Comparison of ENCODE assay signal across 2 cellular contexts in the genomic region with DNA sequence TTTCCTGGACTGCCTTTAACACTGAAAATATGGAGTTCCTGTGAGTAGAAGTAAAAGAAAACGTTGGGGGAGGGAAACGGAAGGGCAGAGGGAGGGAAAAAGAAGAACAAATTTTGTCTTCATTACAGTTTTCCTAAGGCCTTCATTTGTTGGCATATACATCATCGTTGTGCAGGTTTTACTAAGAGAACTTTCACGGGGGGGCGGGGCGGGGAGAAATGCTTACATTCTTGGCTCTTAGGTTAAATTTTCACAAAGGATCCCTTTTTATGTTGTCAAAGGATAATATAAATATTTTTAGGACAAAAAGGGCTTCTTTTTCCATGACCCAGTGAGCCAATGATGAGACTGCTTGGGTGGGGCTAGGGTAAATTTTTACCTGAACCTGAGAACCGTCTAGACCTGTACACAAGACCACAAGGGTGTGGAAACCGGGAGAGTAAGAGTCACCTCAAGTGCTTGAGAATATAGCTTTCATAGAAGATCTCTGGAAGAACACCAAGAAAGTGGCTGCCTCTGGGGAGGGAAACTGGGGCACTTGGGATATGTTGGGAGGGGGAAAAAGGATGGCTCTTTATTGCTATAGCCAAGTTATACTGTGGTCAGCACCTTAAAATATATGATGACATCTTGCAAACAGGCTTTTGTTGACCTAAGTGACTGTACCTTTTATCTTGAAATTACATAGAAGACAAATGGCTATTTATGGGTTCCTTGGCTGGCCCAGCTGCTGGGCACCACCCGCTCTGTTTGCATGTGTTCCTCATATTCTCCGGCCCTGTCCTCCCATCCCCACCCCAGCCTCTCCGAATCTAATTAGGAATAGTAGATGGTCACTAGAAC.
TF ChIP-seq lines count a peak whose summit lies in the region.

No MANE protein-coding gene starts in this region.

TF ChIP-seq in K562, 482 proteins besides CTCF, POLR2A, EP300 and RAD21 (continues in another document):
- TF ChIP-seq ZNF316 (IDR thresholded peaks at IDR 0.05) (peak; percentile 43), JUND (IDR thresholded peaks at IDR 0.05; ENCODE audit: borderline replicate concordance, low read depth, low read length) (peak; percentile 23; the same call in 1 of the 2 replicates), JUND (tag; IDR thresholded peaks at IDR 0.05; ENCODE audit: borderline replicate concordance, low read depth, low read length) (peak; percentile 59; the same call in 2 of the 3 replicates), MEF2A (IDR thresholded peaks at IDR 0.05; ENCODE audit: control insufficient read depth, low read depth, low read length) (peak; percentile 79; the same call in 1 of the 2 replicates), MAFF (IDR thresholded peaks at IDR 0.05; ENCODE audit: low read length) (no peak), SIX5 (IDR thresholded peaks at IDR 0.05; ENCODE audit: borderline replicate concordance in 1 of 2, insufficient read depth in 1 of 2, low read depth in 1 of 2, low read length in 2 of 2) (no peak), STAT5A (IDR thresholded peaks at IDR 0.05; ENCODE audit: borderline replicate concordance, low read length) (no peak), SP1 (CRISPR knock-in tag; IDR thresholded peaks at IDR 0.05) (peak; percentile 26; the same call in 1 of the 2 replicates), ZKSCAN1 (IDR thresholded peaks at IDR 0.05; ENCODE audit: low read depth, low read length) (no peak), RNF2 (IDR thresholded peaks at IDR 0.05) (no peak), ZNF445 (CRISPR knock-in tag; IDR thresholded peaks at IDR 0.05; ENCODE audit: low read depth) (no peak), NFIC (IDR thresholded peaks at IDR 0.05) (0 out of 2 replicates have a peak, but pooled peaks have one; percentile 5), GATAD2A (IDR thresholded peaks at IDR 0.05) (no peak), ZEB2 (IDR thresholded peaks at IDR 0.05) (0 out of 2 replicates have a peak, but pooled peaks have one; percentile 33), MTA2 (IDR thresholded peaks at IDR 0.05; ENCODE audit: low read depth) (no peak), MAZ (CRISPR knock-in tag; conservative IDR thresholded peaks at IDR 0.05 in 1 of 2, IDR thresholded peaks at IDR 0.05 in 1 of 2) (0 out of 4 replicates have a peak, but pooled peaks of 1 of the 2 experiments have one; percentile 23), FOXA3 (CRISPR knock-in tag; conservative IDR thresholded peaks at IDR 0.05 in 1 of 2, IDR thresholded peaks at IDR 0.05 in 1 of 2) (peak; percentile 63 to 71; a peak in 3 of 4 replicates), DPF2 (IDR thresholded peaks at IDR 0.05) (peak; percentile 43; the same call in 1 of the 2 replicates), TEAD4 (IDR thresholded peaks at IDR 0.05; ENCODE audit: low read length) (peak; percentile 41; the same call in 1 of the 2 replicates), TEAD4 (CRISPR knock-in tag; IDR thresholded peaks at IDR 0.05; ENCODE audit: borderline replicate concordance) (no peak), TCF3 (CRISPR knock-in tag; IDR thresholded peaks at IDR 0.05) (peak; percentile 45; the same call in 1 of the 2 replicates), ARID1B (IDR thresholded peaks at IDR 0.05) (peak; percentile 66), KLF10 (CRISPR knock-in tag; IDR thresholded peaks at IDR 0.05) (no peak), TAL1 (IDR thresholded peaks at IDR 0.05) (peak; percentile 41; the same call in 1 of the 2 replicates), CEBPG (CRISPR knock-in tag; IDR thresholded peaks at IDR 0.05) (peak; percentile 40; the same call in 1 of the 2 replicates), CEBPG (tag; conservative IDR thresholded peaks at IDR 0.05 in 1 of 2, IDR thresholded peaks at IDR 0.05 in 1 of 2) (peak in 1 of 2 experiments; percentile 59; a peak in 1 of 4 replicates), MEF2D (tag; conservative IDR thresholded peaks at IDR 0.05; ENCODE audit: low read depth) (0 out of 2 replicates have a peak, but pooled peaks have one; percentile 47), SMARCE1 (IDR thresholded peaks at IDR 0.05) (peak; percentile 67; the same call in 1 of the 2 replicates), NR2F6 (CRISPR knock-in tag; IDR thresholded peaks at IDR 0.05) (no peak)
- TF ChIP-seq, protein P1, sequence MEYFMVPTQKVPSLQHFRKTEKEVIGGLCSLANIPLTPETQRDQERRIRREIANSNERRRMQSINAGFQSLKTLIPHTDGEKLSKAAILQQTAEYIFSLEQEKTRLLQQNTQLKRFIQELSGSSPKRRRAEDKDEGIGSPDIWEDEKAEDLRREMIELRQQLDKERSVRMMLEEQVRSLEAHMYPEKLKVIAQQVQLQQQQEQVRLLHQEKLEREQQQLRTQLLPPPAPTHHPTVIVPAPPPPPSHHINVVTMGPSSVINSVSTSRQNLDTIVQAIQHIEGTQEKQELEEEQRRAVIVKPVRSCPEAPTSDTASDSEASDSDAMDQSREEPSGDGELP (CRISPR knock-in tag; IDR thresholded peaks at IDR 0.05; ENCODE audit: borderline replicate concordance), result peak; percentile 43; the same call in 1 of the 2 replicates
- TF ChIP-seq, protein P2, sequence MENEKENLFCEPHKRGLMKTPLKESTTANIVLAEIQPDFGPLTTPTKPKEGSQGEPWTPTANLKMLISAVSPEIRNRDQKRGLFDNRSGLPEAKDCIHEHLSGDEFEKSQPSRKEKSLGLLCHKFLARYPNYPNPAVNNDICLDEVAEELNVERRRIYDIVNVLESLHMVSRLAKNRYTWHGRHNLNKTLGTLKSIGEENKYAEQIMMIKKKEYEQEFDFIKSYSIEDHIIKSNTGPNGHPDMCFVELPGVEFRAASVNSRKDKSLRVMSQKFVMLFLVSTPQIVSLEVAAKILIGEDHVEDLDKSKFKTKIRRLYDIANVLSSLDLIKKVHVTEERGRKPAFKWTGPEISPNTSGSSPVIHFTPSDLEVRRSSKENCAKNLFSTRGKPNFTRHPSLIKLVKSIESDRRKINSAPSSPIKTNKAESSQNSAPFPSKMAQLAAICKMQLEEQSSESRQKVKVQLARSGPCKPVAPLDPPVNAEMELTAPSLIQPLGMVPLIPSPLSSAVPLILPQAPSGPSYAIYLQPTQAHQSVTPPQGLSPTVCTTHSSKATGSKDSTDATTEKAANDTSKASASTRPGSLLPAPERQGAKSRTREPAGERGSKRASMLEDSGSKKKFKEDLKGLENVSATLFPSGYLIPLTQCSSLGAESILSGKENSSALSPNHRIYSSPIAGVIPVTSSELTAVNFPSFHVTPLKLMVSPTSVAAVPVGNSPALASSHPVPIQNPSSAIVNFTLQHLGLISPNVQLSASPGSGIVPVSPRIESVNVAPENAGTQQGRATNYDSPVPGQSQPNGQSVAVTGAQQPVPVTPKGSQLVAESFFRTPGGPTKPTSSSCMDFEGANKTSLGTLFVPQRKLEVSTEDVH (IDR thresholded peaks at IDR 0.05; ENCODE audit: low read depth, partially characterized antibody), result no peak

TF ChIP-seq in GM12891, 5 proteins besides CTCF, POLR2A, EP300 and RAD21:
- TF ChIP-seq POLR2AphosphoS5 (IDR thresholded peaks at IDR 0.05; ENCODE audit: low read depth, low read length) (no peak), SPI1 (IDR thresholded peaks at IDR 0.05; ENCODE audit: low read depth, low read length) (no peak), PAX5 (IDR thresholded peaks at IDR 0.05; ENCODE audit: insufficient read depth, low read length, severe bottlenecking) (no peak), POU2F2 (IDR thresholded peaks at IDR 0.05; ENCODE audit: low read depth, low read length) (no peak), TAF1 (IDR thresholded peaks at IDR 0.05; ENCODE audit: low read depth, low read length) (no peak)
